13 cellular contexts compared by ENCODE assay signal in the genomic region with DNA sequence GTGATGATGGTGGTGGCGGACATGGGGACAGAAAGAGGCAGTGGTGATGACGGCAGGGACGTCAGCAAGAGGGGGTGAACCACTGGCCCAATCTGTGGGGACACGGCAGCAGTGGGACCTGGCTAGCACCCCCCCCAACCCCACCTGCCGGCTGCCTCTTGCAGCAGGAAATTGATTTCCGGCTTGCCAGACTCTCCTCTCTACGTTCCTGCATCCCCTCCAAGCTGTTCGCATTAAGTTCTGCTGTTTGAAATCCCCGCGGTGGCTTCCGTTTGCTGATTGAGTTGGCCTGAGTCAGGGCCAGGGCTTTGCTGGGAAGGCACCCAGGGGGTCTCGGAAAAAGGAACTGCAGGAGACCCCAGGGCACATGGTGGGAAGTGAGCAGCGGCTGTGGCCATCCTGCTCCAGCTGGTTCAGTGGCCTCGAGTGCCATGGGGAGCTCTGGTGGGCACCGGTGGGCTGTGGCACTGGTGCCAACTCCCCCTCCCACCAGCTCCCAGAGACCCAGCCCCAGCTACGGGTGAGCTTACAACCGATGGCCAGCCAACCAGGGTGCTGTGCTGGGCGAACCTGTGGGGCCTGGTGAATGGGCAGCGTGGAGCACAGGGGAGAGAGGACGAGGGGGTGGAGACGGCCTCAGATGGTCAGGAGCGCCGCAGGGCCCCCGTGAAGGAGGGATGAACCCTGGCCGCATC. TPM values are rescaled to one million over a fixed set of nuclear protein-coding genes. Genes with fewer than 3 reads are reported as not detected.
DNase-seq lines count a peak whose midpoint lies in the region; ATAC-seq, FAIRE-seq and TF ChIP-seq lines count a peak whose summit lies in the region.
"Had no signal": no experiment of that assay in that cellular context is flagged by ENCODE, and none has a peak within 500 bp of the region (broad histone marks: within the 10 kb centered on the region; RNA-seq: fewer than 3 reads in every experiment).

No MANE protein-coding gene starts in this region.

- 59% methylated on average over 22 of the region's 25 CpGs; no CpG with 5 or more reads in 1 of the 2 experiments for WGBS in H1 (ENCODE audit: extremely low coverage in 1 of 2, insufficient coverage in 1 of 2, insufficient read length in 1 of 2, insufficient replicate concordance in 2 of 2, low coverage in 1 of 2, low lambda C conversion rate in 2 of 2, missing lambda C conversion rate in 1 of 2), 2 experiments
- WGBS in ovary, 3 donors = 15 to 20% (median 16%) methylated on average over 24 to 25 of the region's 25 CpGs

- H3K4me2 ChIP-seq in H1 (ENCODE audit: insufficient read depth in 1 of 2, low read depth in 2 of 2, low read length in 2 of 2) (peak overlapping the region; percentile 45 to 72), neural cell (ENCODE audit: low read length) (no peak overlapping the region)

- H3K18ac ChIP-seq in H1 (ENCODE audit: extremely low read depth, low read length) = peak overlapping the region; percentile 71

- peaks cover 0 to 2% of the 10 kb centered on the region in 2 experiments for H4K20me1 ChIP-seq in H1 (replicated peaks in 1 of 2; ENCODE audit: control insufficient read depth in 1 of 2, insufficient read depth in 2 of 2, low read length in 2 of 2)
- H4K20me1 ChIP-seq in neural cell (ENCODE audit: insufficient read depth) = no peaks in the 10 kb centered on the region

- TF ChIP-seq EP300 in H1 (IDR thresholded peaks at IDR 0.05; ENCODE audit: borderline replicate concordance in 1 of 2, low read depth in 2 of 2, low read length in 2 of 2) (no peak), neural cell (conservative IDR thresholded peaks at IDR 0.05; ENCODE audit: poor library complexity, severe bottlenecking) (no peak), ovary (IDR thresholded peaks at IDR 0.05) (no peak)

- CTCF ChIA-PET in CD8-positive, alpha-beta T cell (lab: Charles Lee) = interaction anchor here (0.7 to 2.1 kb wide), 6 partner anchors 11 to 294 kb away, joined by 3 to 8 read pairs (median 4); no protein-coding TSS in a partner anchor
- CTCF ChIA-PET in H1 (lab: Charles Lee; ENCODE audit: partially characterized antibody) = interaction anchor here (0.5 to 6.2 kb wide), 22 partner anchors 8 to 285 kb away, joined by 3 to 36 read pairs (median 4); a partner anchor contains a TSS

- H4K91ac ChIP-seq in H1 (replicated peaks; ENCODE audit: insufficient read length, low read length) = peak overlapping the region; percentile 95

- H4K8ac ChIP-seq in H1 (ENCODE audit: extremely low read depth, insufficient read depth, low read length) = peak overlapping the region; percentile 87

- peaks cover 10% of the 10 kb centered on the region for H3K27me3 ChIP-seq in CD8-positive, alpha-beta T cell (ENCODE audit: insufficient read depth, low read length)
- peaks cover 34% of the 10 kb centered on the region for H3K27me3 ChIP-seq in HUES48 (ENCODE audit: control insufficient read depth, insufficient read depth, low read length)
- H3K27me3 ChIP-seq in H1 (replicated peaks in 1 of 4; ENCODE audit: control insufficient read depth in 3 of 4, extremely low read depth in 1 of 4, insufficient read depth in 3 of 4, low read length in 3 of 4) = peaks cover 0 to 37% (median 19%) of the 10 kb centered on the region in 4 experiments; a peak in 5 of 7 replicates
- H3K27me3 ChIP-seq in neural cell (ENCODE audit: insufficient read depth, low read depth, low read length) = no peaks in the 10 kb centered on the region
- no peaks in the 10 kb centered on the region for H3K27me3 ChIP-seq in ovary

- intact Hi-C loops in CD8-positive, alpha-beta T cell (cut with DNase I, micrococcal nuclease) = loop anchor here in 1 of 2 experiments (10.0 kb wide), 1 partner anchor 339 kb away; no protein-coding TSS in a partner anchor
- intact Hi-C loops in ovary (cut with DNase I) = no loop called here

- H4K5ac ChIP-seq in H1 (ENCODE audit: insufficient read length, low read depth, low read length) = no peak overlapping the region

- no peaks in the 10 kb centered on the region for H3K9me2 ChIP-seq in neural cell (ENCODE audit: insufficient read depth, low read length)

- H2AFZ ChIP-seq in H1 (ENCODE audit: low read length) (no peak overlapping the region), neural cell (ENCODE audit: low read depth, low read length) (no peak overlapping the region)

- H3K9ac ChIP-seq in HUES48 (ENCODE audit: low read depth, low read length) (no peak overlapping the region), H1 (replicated peaks in 1 of 4; ENCODE audit: extremely low read depth in 1 of 4, low read depth in 3 of 4, low read length in 3 of 4) (no peak overlapping the region), neural cell (ENCODE audit: low read length) (peak overlapping the region; percentile 45)

- H3K4me1 Mint-ChIP-seq in CD8-positive, alpha-beta T cell (ENCODE audit: low read depth) = peaks cover 28% of the 10 kb centered on the region
- peaks cover 4 to 12% of the 10 kb centered on the region in 2 donors for H3K4me1 Mint-ChIP-seq in immature natural killer cell

- peak overlapping the region; percentile 88; the same call in 1 of the 2 replicates for H2AK5ac ChIP-seq in H1 (ENCODE audit: low read depth, low read length)

- H3K27ac ChIP-seq in CD8-positive, alpha-beta T cell (ENCODE audit: low read depth, low read length) = no peak overlapping the region
- peak overlapping the region; percentile 66 for H3K27ac ChIP-seq in HUES48 (ENCODE audit: low read depth, low read length)
- H3K27ac ChIP-seq in H1 (ENCODE audit: low read depth, low read length) = no peak overlapping the region
- no peak overlapping the region for H3K27ac ChIP-seq in neural cell (ENCODE audit: low read length)
- H3K27ac ChIP-seq in ovary = peak overlapping the region in 1 of 2 donors; percentile 23
- H3K27ac ChIP-seq: SJCRH30 had no signal

- H3K36me3 Mint-ChIP-seq in CD8-positive, alpha-beta T cell = no peaks in the 10 kb centered on the region
- H3K36me3 Mint-ChIP-seq in immature natural killer cell = no peaks in the 10 kb centered on the region

- peaks cover 37% of the 10 kb centered on the region for H3K27me3 Mint-ChIP-seq in CD8-positive, alpha-beta T cell (ENCODE audit: low read depth)
- peaks cover 18 to 26% (median 22%) of the 10 kb centered on the region in 3 donors for H3K27me3 Mint-ChIP-seq in immature natural killer cell (ENCODE audit: low read depth in 3 of 3)

- no peak for TF ChIP-seq CTCF in CD8-positive, alpha-beta T cell (IDR thresholded peaks at IDR 0.05)
- TF ChIP-seq CTCF in H1 (IDR thresholded peaks at IDR 0.05; ENCODE audit: control extremely low read depth in 1 of 3, insufficient read depth in 1 of 3, low read depth in 1 of 3, low read length in 3 of 3) (no peak), neural cell (IDR thresholded peaks at IDR 0.05; ENCODE audit: poor library complexity, severe bottlenecking) (no peak), ovary (IDR thresholded peaks at IDR 0.05) (no peak)

- FAIRE-seq in H1 (lab: Jason Lieb, UNC) = no peak
- FAIRE-seq: endometrium had no signal

- TF ChIP-seq RAD21 in H1 (IDR thresholded peaks at IDR 0.05 in 1 of 2, conservative IDR thresholded peaks at IDR 0.05 in 1 of 2; ENCODE audit: low read depth in 2 of 2, low read length in 2 of 2) (no peak), neural cell (conservative IDR thresholded peaks at IDR 0.05) (no peak)

- H3K56ac ChIP-seq in H1 (replicated peaks; ENCODE audit: insufficient read length, low read depth, low read length) = no peak overlapping the region

- H3K9me3 ChIP-seq in CD8-positive, alpha-beta T cell (ENCODE audit: low read length) = no peaks in the 10 kb centered on the region
- H3K9me3 ChIP-seq in HUES48 (ENCODE audit: control insufficient read depth, insufficient read depth, low read length) (no peaks in the 10 kb centered on the region), H1 (ENCODE audit: insufficient read depth in 2 of 2, low read depth in 1 of 2, low read length in 1 of 2) (no peaks in the 10 kb centered on the region), neural cell (ENCODE audit: low read length) (no peaks in the 10 kb centered on the region), ovary (no peaks in the 10 kb centered on the region)
- H3K9me3 ChIP-seq: SJCRH30 had no signal

- ATAC-seq in CD8-positive, alpha-beta T cell = peak; percentile 24
- ATAC-seq in GM21381 (IDR thresholded peaks at IDR 0.05; ENCODE audit: unreplicated experiment) = no peak
- ATAC-seq: activated naive CD8-positive, alpha-beta T cell treated with anti-CD3 and anti-CD28 coated beads, Interleukin-2, amount 50 U/mL, for 24 hours had no signal

- H3K9me3 Mint-ChIP-seq in CD8-positive, alpha-beta T cell = no peaks in the 10 kb centered on the region
- no peaks in the 10 kb centered on the region for H3K9me3 Mint-ChIP-seq in immature natural killer cell
- H3K9me3 Mint-ChIP-seq: activated naive CD8-positive, alpha-beta T cell treated with anti-CD3 and anti-CD28 coated beads, Interleukin-2, amount 50 U/mL, for 24 hours had no signal

- peaks cover 4% of the 10 kb centered on the region; the same call in 1 of the 2 replicates for H3K23me2 ChIP-seq in H1 (ENCODE audit: low read depth, low read length)

- no peak overlapping the region for H3K4ac ChIP-seq in H1 (replicated peaks; ENCODE audit: insufficient read length, low read depth, low read length)

- peak overlapping the region; percentile 10 for H2BK120ac ChIP-seq in H1 (replicated peaks; ENCODE audit: low read depth, low read length)

- H2BK15ac ChIP-seq in H1 (ENCODE audit: low read length) = peak overlapping the region; percentile 81; the same call in 1 of the 2 replicates

- peak overlapping the region; percentile 98 for H2BK20ac ChIP-seq in H1 (ENCODE audit: low read length)

- DNase-seq in CD8-positive, alpha-beta T cell = peak in 3 of 7 experiments; percentile 28 to 43 (median 28)
- DNase-seq in H1 (ENCODE audit: low read depth in 1 of 2, low spot score in 2 of 2) (no peak), immature natural killer cell (no peak), NCI-H2081 (lab: John Stamatoyannopoulos, UW) (no peak), ovary (no peak)
- DNase-seq: activated CD4-positive, alpha-beta T cell treated with anti-CD3 and anti-CD28 coated beads, Interleukin-2, amount 50 U/mL, for 1 hour; activated naive CD8-positive, alpha-beta T cell treated with anti-CD3 and anti-CD28 coated beads, Interleukin-2, amount 50 U/mL, for 24 hours; NCI-H510A treated with DMSO at 0.1 percent for 48 hours; SJCRH30 had no signal

- peaks cover 49% of the 10 kb centered on the region for H3K4me1 ChIP-seq in CD8-positive, alpha-beta T cell (ENCODE audit: insufficient read depth, low read length)
- peaks cover 6% of the 10 kb centered on the region; the same call in 1 of the 2 replicates for H3K4me1 ChIP-seq in HUES48 (ENCODE audit: control insufficient read depth, insufficient read depth, low read length)
- peaks cover 0 to 16% (median 9%) of the 10 kb centered on the region in 4 experiments; a peak in 5 of 7 replicates for H3K4me1 ChIP-seq in H1 (replicated peaks in 1 of 4; ENCODE audit: control insufficient read depth in 3 of 4, insufficient read depth in 4 of 4, low read length in 3 of 4)
- no peaks in the 10 kb centered on the region for H3K4me1 ChIP-seq in ovary (ENCODE audit: insufficient read depth)

- H3K36me3 ChIP-seq in CD8-positive, alpha-beta T cell (ENCODE audit: insufficient read depth, low read length) = no peaks in the 10 kb centered on the region
- H3K36me3 ChIP-seq in HUES48 (ENCODE audit: control insufficient read depth, insufficient read depth, low read length) (no peaks in the 10 kb centered on the region), H1 (ENCODE audit: control insufficient read depth in 2 of 4, insufficient read depth in 4 of 4, low read length in 3 of 4) (no peaks in the 10 kb centered on the region), neural cell (ENCODE audit: insufficient read depth, low read length) (no peaks in the 10 kb centered on the region), ovary (no peaks in the 10 kb centered on the region)
- H3K36me3 ChIP-seq: SJCRH30 had no signal

- POLR2A ChIA-PET in CD8-positive, alpha-beta T cell (lab: Charles Lee) = interaction anchor here (0.6 to 1.5 kb wide), 3 partner anchors 101 to 119 kb away, joined by 3 to 4 read pairs (median 3); a partner anchor contains a TSS
- POLR2A ChIA-PET in H1 (lab: Charles Lee; ENCODE audit: partially characterized antibody) = interaction anchor here (0.6 kb wide), 1 partner anchor 329 kb away, joined by 3 read pairs; no protein-coding TSS in a partner anchor

- H3K4me3 ChIP-seq in CD8-positive, alpha-beta T cell (ENCODE audit: low read depth, low read length) = no peak overlapping the region
- H3K4me3 ChIP-seq in HUES48 (ENCODE audit: low read depth, low read length) (peak overlapping the region; percentile 48; the same call in 1 of the 2 replicates), H1 (ENCODE audit: extremely low read depth in 1 of 4, insufficient read depth in 2 of 4, low read depth in 3 of 4, low read length in 4 of 4) (peak overlapping the region in 3 of 4 experiments; percentile 20 to 58 (median 29); a peak in 5 of 8 replicates), neural cell (ENCODE audit: low read length) (no peak overlapping the region), ovary (no peak overlapping the region)

- H2BK12ac ChIP-seq in H1 (ENCODE audit: low read depth, low read length) = peak overlapping the region; percentile 84; the same call in 1 of the 2 replicates

- H3K79me1 ChIP-seq in H1 (ENCODE audit: low read depth, low read length) = no peaks in the 10 kb centered on the region

- peak overlapping the region; percentile 71; the same call in 1 of the 2 replicates for H2BK5ac ChIP-seq in H1 (ENCODE audit: low read depth, low read length)

- TF ChIP-seq POLR2A in H1 (IDR thresholded peaks at IDR 0.05; ENCODE audit: control extremely low read depth in 1 of 2, low read depth in 2 of 2, low read length in 2 of 2) (no peak), ovary (IDR thresholded peaks at IDR 0.05) (no peak)

- no peak overlapping the region for H3K14ac ChIP-seq in H1 (ENCODE audit: insufficient read length)

- no peaks in the 10 kb centered on the region for H3F3A ChIP-seq in neural cell (ENCODE audit: insufficient read depth, low read length, poor library complexity, severe bottlenecking)

- H3K23ac ChIP-seq in H1 (ENCODE audit: insufficient read length) = no peak overlapping the region

- peak overlapping the region; percentile 45 for H3K4me3 Mint-ChIP-seq in CD8-positive, alpha-beta T cell
- H3K4me3 Mint-ChIP-seq in immature natural killer cell = no peak overlapping the region
- H3K4me3 Mint-ChIP-seq: activated naive CD8-positive, alpha-beta T cell treated with anti-CD3 and anti-CD28 coated beads, Interleukin-2, amount 50 U/mL, for 24 hours had no signal

- H3K27ac Mint-ChIP-seq in CD8-positive, alpha-beta T cell = no peak overlapping the region
- no peak overlapping the region for H3K27ac Mint-ChIP-seq in immature natural killer cell
- H3K27ac Mint-ChIP-seq: activated naive CD8-positive, alpha-beta T cell treated with anti-CD3 and anti-CD28 coated beads, Interleukin-2, amount 50 U/mL, for 24 hours had no signal

- H3K79me2 ChIP-seq in H1 (ENCODE audit: control insufficient read depth in 1 of 2, insufficient read depth in 2 of 2, low read length in 2 of 2) (no peaks in the 10 kb centered on the region), neural cell (replicated peaks; ENCODE audit: insufficient read depth, low read length) (no peaks in the 10 kb centered on the region)

RNA-seq across cellular contexts. Expression of a gene that starts 14.6 kb away (rescaled TPM):
- 1 to 10 TPM; 5.7 to 6.2 TPM for total RNA-seq in CD8-positive, alpha-beta T cell
- 33.3 and 33.6 TPM in 2 replicates for total RNA-seq in H1 (2021; fragmentation: NEBNext Ultra II Directional; extraction: Animal tissue kit (Norgen Biotek cat#: 25700))
- 25.5 and 40.3 TPM in 2 replicates for polyA plus RNA-seq in H1 (2011; rRNA removed)
- 35.2 TPM for polyA plus RNA-seq in H1 (2011; cell fraction: cytosol; rRNA removed)
- 49.1 TPM for polyA plus RNA-seq in H1 (2011; cell fraction: nucleus; rRNA removed)
- 28.3 to 44.3 TPM (median 38.0 TPM) in 4 replicates for polyA plus RNA-seq in H1 (2012, experiment 1 of 2)
- 26.9 TPM for polyA plus RNA-seq in H1 (2012, experiment 2 of 2)
- 21.1 TPM for polyA plus RNA-seq in H1 (2013, experiment 1 of 2)
- 19.1 TPM for polyA plus RNA-seq in H1 (2013, experiment 2 of 2)
- 3.2 and 4.2 TPM in 2 replicates for polyA minus RNA-seq in H1 (2011; rRNA and poly(A)+ RNA removed)
- polyA minus RNA-seq in H1 (2011; cell fraction: cytosol; rRNA and poly(A)+ RNA removed) = 13.7 TPM
- polyA minus RNA-seq in H1 (2011; cell fraction: nucleus; rRNA and poly(A)+ RNA removed) = 12.6 TPM
- polyA plus RNA-seq in neural cell = 33.7 and 55.0 TPM in 2 replicates
- polyA minus RNA-seq in neural cell = 16.1 and 17.0 TPM in 2 replicates
- polyA plus RNA-seq in immature natural killer cell = 10 to 100 TPM; 21.9 to 29.7 (median 27.3) TPM
- total RNA-seq in ovary = 10 to 100 TPM in 6 of 7 donors, 1 to 10 TPM in 1; 3.7 to 22.5 (median 12.2) TPM
- polyA plus RNA-seq in ovary = 10 to 100 TPM in 1 of 2 donors, under 1 TPM in 1; 0.68 to 10.9 TPM

RNA-seq across cellular contexts. Expression of a gene that starts 27.1 kb away (rescaled TPM):
- under 1 TPM; 0.72 to 0.84 TPM for total RNA-seq in CD8-positive, alpha-beta T cell
- total RNA-seq in H1 (2021; fragmentation: NEBNext Ultra II Directional; extraction: Animal tissue kit (Norgen Biotek cat#: 25700)) = 6.2 and 8.9 TPM in 2 replicates
- polyA plus RNA-seq in H1 (2011; rRNA removed) (2.8 and 4.8 TPM in 2 replicates), neural cell (20.3 and 31.5 TPM in 2 replicates), immature natural killer cell (under 1 TPM in 2 of 3 donors, not detected in 1; 0.17 to 0.39 TPM), ovary (1 to 10 TPM in 1 of 2 donors, under 1 TPM in 1; 0.78 to 7.0 TPM)
- 6.5 TPM for polyA plus RNA-seq in H1 (2011; cell fraction: cytosol; rRNA removed)
- polyA plus RNA-seq in H1 (2011; cell fraction: nucleus; rRNA removed) = 27.2 TPM
- polyA plus RNA-seq in H1 (2012, experiment 1 of 2) = 5.4 to 9.8 TPM (median 7.3 TPM) in 4 replicates
- polyA plus RNA-seq in H1 (2012, experiment 2 of 2) = 4.8 TPM
- 4.2 TPM for polyA plus RNA-seq in H1 (2013, experiment 1 of 2)
- 4.1 TPM for polyA plus RNA-seq in H1 (2013, experiment 2 of 2)
- polyA minus RNA-seq in H1 (2011; rRNA and poly(A)+ RNA removed) = 3.4 and 4.7 TPM in 2 replicates
- 2.9 TPM for polyA minus RNA-seq in H1 (2011; cell fraction: cytosol; rRNA and poly(A)+ RNA removed)
- polyA minus RNA-seq in H1 (2011; cell fraction: nucleus; rRNA and poly(A)+ RNA removed) = 5.7 TPM
- polyA minus RNA-seq in neural cell = 14.9 and 24.8 TPM in 2 replicates
- 10 to 100 TPM in 1 of 7 donors, 1 to 10 TPM in 6; 2.5 to 10.2 (median 6.5) TPM for total RNA-seq in ovary

RNA-seq across cellular contexts. Expression of a gene that starts 52.7 kb away (rescaled TPM):
- total RNA-seq in CD8-positive, alpha-beta T cell = 10 to 100 TPM; 34.1 to 34.4 TPM
- total RNA-seq in H1 (2021; fragmentation: NEBNext Ultra II Directional; extraction: Animal tissue kit (Norgen Biotek cat#: 25700)) = 10.2 and 11.6 TPM in 2 replicates
- polyA plus RNA-seq in H1 (2011; rRNA removed) (9.8 and 10.1 TPM in 2 replicates), neural cell (94.1 and 120 TPM in 2 replicates), immature natural killer cell (10 to 100 TPM in 2 of 3 donors, 1 to 10 TPM in 1; 3.7 to 13.3 (median 13.1) TPM), ovary (10 to 100 TPM; 16.6 to 39.2 TPM)
- polyA plus RNA-seq in H1 (2011; cell fraction: cytosol; rRNA removed) = 9.4 TPM
- polyA plus RNA-seq in H1 (2011; cell fraction: nucleus; rRNA removed) = 16.1 TPM
- polyA plus RNA-seq in H1 (2012, experiment 1 of 2) = 7.2 to 14.6 TPM (median 12.4 TPM) in 4 replicates
- polyA plus RNA-seq in H1 (2012, experiment 2 of 2) = 13.7 TPM
- 8.8 TPM for polyA plus RNA-seq in H1 (2013, experiment 1 of 2)
- polyA plus RNA-seq in H1 (2013, experiment 2 of 2) = 8.2 TPM
- 5.8 and 7.9 TPM in 2 replicates for polyA minus RNA-seq in H1 (2011; rRNA and poly(A)+ RNA removed)
- polyA minus RNA-seq in H1 (2011; cell fraction: cytosol; rRNA and poly(A)+ RNA removed) = 5.8 TPM
- polyA minus RNA-seq in H1 (2011; cell fraction: nucleus; rRNA and poly(A)+ RNA removed) = 4.4 TPM
- 42.9 and 48.5 TPM in 2 replicates for polyA minus RNA-seq in neural cell
- total RNA-seq in ovary = 10 to 100 TPM; 19.3 to 40.1 (median 34.4) TPM
- total RNA-seq: SJCRH30 had no signal

Comparison
In these comparisons a context has a peak if more than half of its experiments do, and no peak if none do; other contexts are left out.
1. H3K4me3 ChIP-seq: peak in HUES48 (single experiment) and H1 (3 of 4); none in CD8-positive, alpha-beta T cell (single experiment), neural cell (single experiment) and ovary (single experiment).